ENCODE assay signal across 20 cellular contexts in the genomic region with DNA sequence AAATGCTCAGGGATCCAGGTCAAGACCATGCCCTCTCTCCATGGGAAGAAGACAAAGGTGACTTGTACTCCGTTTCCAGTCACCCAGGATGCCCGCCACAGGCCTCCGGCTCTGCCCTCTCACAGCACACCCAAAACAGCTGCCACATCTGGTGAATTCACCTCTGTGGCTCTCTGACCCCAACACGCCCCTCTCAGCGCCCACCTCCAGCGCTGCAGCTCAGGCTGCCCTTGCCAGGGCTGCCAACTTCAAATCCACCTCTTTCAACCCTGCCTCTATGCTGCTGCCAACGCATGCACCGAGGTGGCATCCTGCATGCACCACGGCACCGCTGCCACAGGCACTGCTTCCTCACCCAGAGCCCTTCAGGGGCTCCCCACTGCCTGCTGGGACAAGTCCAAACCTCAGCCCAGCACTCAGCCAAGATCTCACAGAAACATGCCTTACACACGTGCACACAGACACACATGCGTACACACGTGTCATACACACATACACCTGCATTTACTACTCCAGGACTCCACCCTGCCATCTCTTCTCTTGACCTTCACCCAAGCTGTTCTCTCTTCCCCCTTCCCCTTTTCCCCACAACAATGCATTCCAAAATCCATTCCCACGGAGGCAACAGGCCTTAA. TPM values are rescaled to one million over a fixed set of nuclear protein-coding genes. Genes with fewer than 3 reads are reported as not detected.
DNase-seq lines count a peak whose midpoint lies in the region; ATAC-seq and TF ChIP-seq lines count a peak whose summit lies in the region.
"Had no signal": no experiment of that assay in that cellular context is flagged by ENCODE, and none has a peak within 500 bp of the region (broad histone marks: within the 10 kb centered on the region; RNA-seq: fewer than 3 reads in every experiment).

No MANE protein-coding gene starts in this region.

- no peak for DNase-seq in CD4-positive, CD25-positive, alpha-beta regulatory T cell
- DNase-seq in WTC11 (ENCODE audit: low spot score): no peak
- peak; percentile 66 for DNase-seq in epithelial cell of esophagus (ENCODE audit: low read depth)
- DNase-seq in osteoblast (ENCODE audit: insufficient read length, low spot score, missing footprints): peak; percentile 80
- DNase-seq in stimulated activated naive B cell treated with anti-CD40 and anti-IgM and Interleukin-4, amounts not matched to agents 10 μg/mL and 1 μg/mL and 100 μg/mL, for 72 hours: no peak
- no peak for DNase-seq in posterior vena cava (ENCODE audit: low spot score)
- DNase-seq: DMS79 treated with DMSO at 0.1 percent for 48 hours, MG63, NCI-H1092, NCI-H146, NCI-H2081, NCI-H510A, NCI-H82 had no signal

- peak overlapping the region in 2 of 3 donors; percentile 52 to 85 for H3K27ac Mint-ChIP-seq in CD4-positive, CD25-positive, alpha-beta regulatory T cell
- H3K27ac Mint-ChIP-seq in WTC11: peak overlapping the region; percentile 17; the same call in 1 of the 2 replicates
- H3K27ac Mint-ChIP-seq in stimulated activated naive B cell treated with anti-CD40 and anti-IgM and Interleukin-4, amounts not matched to agents 10 μg/mL and 1 μg/mL and 100 μg/mL, for 72 hours: no peak overlapping the region

- H3K36me3 ChIP-seq in CD4-positive, CD25-positive, alpha-beta regulatory T cell (ENCODE audit: control insufficient read depth, insufficient read depth, low read length): no peaks in the 10 kb centered on the region
- no peaks in the 10 kb centered on the region for H3K36me3 ChIP-seq in osteoblast (ENCODE audit: insufficient read depth, low read length)
- H3K36me3 ChIP-seq: BLaER1 treated with 17β-estradiol and CSF1 and Interleukin-3, amounts not matched to agents 10 nM and 100 nM; MG63 had no signal

- POLR2A ChIA-PET in WTC11 (lab: Charles Lee): interaction anchor here (0.5 kb wide), 1 partner anchor 15 kb away, joined by 6 read pairs; no protein-coding TSS in a partner anchor

- no peaks in the 10 kb centered on the region for H3K79me2 ChIP-seq in osteoblast (ENCODE audit: insufficient read depth, low read length)

- intact Hi-C loops in posterior vena cava (cut with DNase I): no loop called here

- no peaks in the 10 kb centered on the region for H3K36me3 Mint-ChIP-seq in CD4-positive, CD25-positive, alpha-beta regulatory T cell
- H3K36me3 Mint-ChIP-seq in WTC11: no peaks in the 10 kb centered on the region
- no peaks in the 10 kb centered on the region for H3K36me3 Mint-ChIP-seq in stimulated activated naive B cell treated with anti-CD40 and anti-IgM and Interleukin-4, amounts not matched to agents 10 μg/mL and 1 μg/mL and 100 μg/mL, for 72 hours

- CTCF ChIA-PET in WTC11 (lab: Charles Lee): interaction anchor here (2.4 kb wide), 1 partner anchor 103 kb away, joined by 8 read pairs; no protein-coding TSS in a partner anchor

- H4K20me1 ChIP-seq in osteoblast (ENCODE audit: insufficient read depth, low read length): no peaks in the 10 kb centered on the region

- peaks cover 0 to 8% (median 3%) of the 10 kb centered on the region in 4 donors for H3K4me1 Mint-ChIP-seq in CD4-positive, CD25-positive, alpha-beta regulatory T cell
- H3K4me1 Mint-ChIP-seq in WTC11: peaks cover 17% of the 10 kb centered on the region
- peaks cover 7 to 11% of the 10 kb centered on the region in 2 donors for H3K4me1 Mint-ChIP-seq in stimulated activated naive B cell treated with anti-CD40 and anti-IgM and Interleukin-4, amounts not matched to agents 10 μg/mL and 1 μg/mL and 100 μg/mL, for 72 hours

- ATAC-seq in CD4-positive, CD25-positive, alpha-beta regulatory T cell (ENCODE audit: low read depth in 2 of 2): no peak
- ATAC-seq in WTC11 (no peak), HG03520 (IDR thresholded peaks at IDR 0.05; ENCODE audit: unreplicated experiment) (no peak), GM21390 (IDR thresholded peaks at IDR 0.05; ENCODE audit: unreplicated experiment) (no peak)
- no peak for ATAC-seq in stimulated activated naive B cell treated with anti-CD40 and anti-IgM and Interleukin-4, amounts not matched to agents 10 μg/mL and 1 μg/mL and 100 μg/mL, for 72 hours (replicated peaks)
- ATAC-seq: A549, HCT116, Panc1, Right ventricle myocardium inferior had no signal

- no peak overlapping the region for H3K27ac ChIP-seq in CD4-positive, CD25-positive, alpha-beta regulatory T cell (ENCODE audit: insufficient read depth, low read length, poor library complexity, severe bottlenecking)
- H3K27ac ChIP-seq in osteoblast (ENCODE audit: low read depth, low read length): no peak overlapping the region
- H3K27ac ChIP-seq: A549; BLaER1 treated with 17β-estradiol and CSF1 and Interleukin-3, amounts not matched to agents 10 nM and 100 nM had no signal

- H3K9me3 ChIP-seq in CD4-positive, CD25-positive, alpha-beta regulatory T cell (ENCODE audit: control insufficient read depth in 2 of 2, low read length in 2 of 2): no peaks in the 10 kb centered on the region
- no peaks in the 10 kb centered on the region for H3K9me3 ChIP-seq in osteoblast (ENCODE audit: low read depth, low read length)
- H3K9me3 ChIP-seq: A549; BLaER1 treated with 17β-estradiol and CSF1 and Interleukin-3, amounts not matched to agents 10 nM and 100 nM; MG63 had no signal

- no peak overlapping the region for H3K4me3 ChIP-seq in CD4-positive, CD25-positive, alpha-beta regulatory T cell (ENCODE audit: low read depth, low read length)
- H3K4me3 ChIP-seq in epithelial cell of esophagus (ENCODE audit: low read length): no peak overlapping the region
- no peak overlapping the region for H3K4me3 ChIP-seq in osteoblast (ENCODE audit: insufficient read depth, low read length)
- H3K4me3 ChIP-seq: A549; BLaER1 treated with 17β-estradiol and CSF1 and Interleukin-3, amounts not matched to agents 10 nM and 100 nM; MG63 had no signal

- TF ChIP-seq CTCF in WTC11 (IDR thresholded peaks at IDR 0.05): no peak
- no peak for TF ChIP-seq CTCF in epithelial cell of esophagus (IDR thresholded peaks at IDR 0.05; ENCODE audit: insufficient read depth, low read depth, low read length, missing control alignments)
- no peak for TF ChIP-seq CTCF in osteoblast (IDR thresholded peaks at IDR 0.05; ENCODE audit: extremely low read depth, low read depth, low read length)

- H3K4me3 Mint-ChIP-seq in CD4-positive, CD25-positive, alpha-beta regulatory T cell: no peak overlapping the region
- H3K4me3 Mint-ChIP-seq in WTC11: no peak overlapping the region
- no peak overlapping the region for H3K4me3 Mint-ChIP-seq in stimulated activated naive B cell treated with anti-CD40 and anti-IgM and Interleukin-4, amounts not matched to agents 10 μg/mL and 1 μg/mL and 100 μg/mL, for 72 hours

- H3K9me3 Mint-ChIP-seq in CD4-positive, CD25-positive, alpha-beta regulatory T cell: no peaks in the 10 kb centered on the region
- no peaks in the 10 kb centered on the region for H3K9me3 Mint-ChIP-seq in WTC11
- H3K9me3 Mint-ChIP-seq in stimulated activated naive B cell treated with anti-CD40 and anti-IgM and Interleukin-4, amounts not matched to agents 10 μg/mL and 1 μg/mL and 100 μg/mL, for 72 hours: no peaks in the 10 kb centered on the region

- no peaks in the 10 kb centered on the region for H3K27me3 Mint-ChIP-seq in CD4-positive, CD25-positive, alpha-beta regulatory T cell
- peaks cover 8% of the 10 kb centered on the region; the same call in 1 of the 2 replicates for H3K27me3 Mint-ChIP-seq in WTC11 (ENCODE audit: low read depth)
- peaks cover 11 to 21% of the 10 kb centered on the region in 2 donors for H3K27me3 Mint-ChIP-seq in stimulated activated naive B cell treated with anti-CD40 and anti-IgM and Interleukin-4, amounts not matched to agents 10 μg/mL and 1 μg/mL and 100 μg/mL, for 72 hours

- H3K4me1 ChIP-seq in CD4-positive, CD25-positive, alpha-beta regulatory T cell (ENCODE audit: control insufficient read depth, insufficient read depth, low read length, poor library complexity, severe bottlenecking): peaks cover 5% of the 10 kb centered on the region
- peaks cover 5% of the 10 kb centered on the region for H3K4me1 ChIP-seq in osteoblast (ENCODE audit: insufficient read depth, low read length)

- no peak overlapping the region for H2AFZ ChIP-seq in osteoblast (ENCODE audit: low read length)

- H3K4me2 ChIP-seq in osteoblast (ENCODE audit: insufficient read depth, low read length): no peak overlapping the region
- H3K4me2 ChIP-seq: A549; BLaER1 treated with 17β-estradiol and CSF1 and Interleukin-3, amounts not matched to agents 10 nM and 100 nM had no signal

- no peaks in the 10 kb centered on the region for H3K27me3 ChIP-seq in CD4-positive, CD25-positive, alpha-beta regulatory T cell (ENCODE audit: control insufficient read depth, insufficient read depth, low read length)
- no peaks in the 10 kb centered on the region for H3K27me3 ChIP-seq in osteoblast (ENCODE audit: insufficient read depth, low read length)
- H3K27me3 ChIP-seq: MG63 had no signal

TF ChIP-seq in WTC11, 78 proteins besides CTCF, POLR2A, EP300 and RAD21 (continues in another document):
- no peak for TF ChIP-seq TEAD1 (CRISPR knock-in tag; IDR thresholded peaks at IDR 0.05)

RNA-seq across cellular contexts. Expression of gene HID1, which starts 7.5 kb away (rescaled TPM):
- 5.6 TPM for total RNA-seq in CD4-positive, CD25-positive, alpha-beta regulatory T cell
- 1 to 10 TPM; 1.4 to 2.7 (median 2.4) TPM for polyA plus RNA-seq in CD4-positive, CD25-positive, alpha-beta regulatory T cell
- 16.7 to 19.4 TPM (median 19.3 TPM) in 3 replicates for total RNA-seq in WTC11 (2021)
- total RNA-seq in osteoblast: 0.36 TPM in 1 of 2 replicates, not detected in the other
- 10 to 100 TPM; 11.7 to 13.0 TPM for total RNA-seq in posterior vena cava

RNA-seq across cellular contexts. Expression of gene CDR2L, which starts 22.3 kb away (rescaled TPM):
- total RNA-seq in CD4-positive, CD25-positive, alpha-beta regulatory T cell: not detected
- under 1 TPM in 2 of 4 donors, not detected in 2; 0.05 to 0.09 TPM for polyA plus RNA-seq in CD4-positive, CD25-positive, alpha-beta regulatory T cell
- total RNA-seq in WTC11 (2021) (28.6 to 31.3 TPM (median 31.0 TPM) in 3 replicates), osteoblast (15.9 and 16.6 TPM in 2 replicates), posterior vena cava (10 to 100 TPM; 17.4 to 26.0 TPM)

RNA-seq across cellular contexts. Expression of gene OTOP3, which starts 29.4 kb away (rescaled TPM):
- not detected for total RNA-seq in CD4-positive, CD25-positive, alpha-beta regulatory T cell
- polyA plus RNA-seq in CD4-positive, CD25-positive, alpha-beta regulatory T cell: not detected
- not detected in 3 replicates for total RNA-seq in WTC11 (2021)
- not detected in 2 replicates for total RNA-seq in osteoblast
- total RNA-seq in posterior vena cava: not detected
- total RNA-seq: Right ventricle myocardium inferior had no signal
- polyA plus RNA-seq: A549 had no signal

RNA-seq across cellular contexts. Expression of gene OTOP2, which starts 41.0 kb away (rescaled TPM):
- not detected for total RNA-seq in CD4-positive, CD25-positive, alpha-beta regulatory T cell
- polyA plus RNA-seq in CD4-positive, CD25-positive, alpha-beta regulatory T cell: not detected
- total RNA-seq in WTC11 (2021): not detected in 3 replicates
- not detected in 2 replicates for total RNA-seq in osteoblast
- total RNA-seq in posterior vena cava: not detected
- total RNA-seq: Right ventricle myocardium inferior had no signal

RNA-seq across cellular contexts. Expression of gene USH1G, which starts 42.0 kb away (rescaled TPM):
- total RNA-seq in CD4-positive, CD25-positive, alpha-beta regulatory T cell: not detected
- polyA plus RNA-seq in CD4-positive, CD25-positive, alpha-beta regulatory T cell: not detected
- 1.9 to 2.9 TPM (median 2.6 TPM) in 3 replicates for total RNA-seq in WTC11 (2021)
- total RNA-seq in osteoblast: not detected in 2 replicates
- total RNA-seq in posterior vena cava: not detected
- total RNA-seq: Right ventricle myocardium inferior had no signal

Comparison
In these comparisons a context has a peak if more than half of its experiments do, and no peak if none do; other contexts are left out.
1. DNase-seq: peak in epithelial cell of esophagus (single experiment) and osteoblast (single experiment); none in CD4-positive, CD25-positive, alpha-beta regulatory T cell (0 of 3), WTC11 (single experiment), stimulated activated naive B cell treated with anti-CD40 and anti-IgM and Interleukin-4, amounts not matched to agents 10 μg/mL and 1 μg/mL and 100 μg/mL, for 72 hours (single experiment) and posterior vena cava (single experiment).
2. RNA of gene CDR2L, which starts 22.3 kb away (total RNA-seq): 28.6 to 31.3 TPM in WTC11, 17.4 to 26.0 TPM in posterior vena cava and 15.9 to 16.6 TPM in osteoblast; not detected in CD4-positive, CD25-positive, alpha-beta regulatory T cell (single experiment); every median in the first group is over 10 times any median in the second.